ENCODE assay signal across 1 cellular context in the genomic region with DNA sequence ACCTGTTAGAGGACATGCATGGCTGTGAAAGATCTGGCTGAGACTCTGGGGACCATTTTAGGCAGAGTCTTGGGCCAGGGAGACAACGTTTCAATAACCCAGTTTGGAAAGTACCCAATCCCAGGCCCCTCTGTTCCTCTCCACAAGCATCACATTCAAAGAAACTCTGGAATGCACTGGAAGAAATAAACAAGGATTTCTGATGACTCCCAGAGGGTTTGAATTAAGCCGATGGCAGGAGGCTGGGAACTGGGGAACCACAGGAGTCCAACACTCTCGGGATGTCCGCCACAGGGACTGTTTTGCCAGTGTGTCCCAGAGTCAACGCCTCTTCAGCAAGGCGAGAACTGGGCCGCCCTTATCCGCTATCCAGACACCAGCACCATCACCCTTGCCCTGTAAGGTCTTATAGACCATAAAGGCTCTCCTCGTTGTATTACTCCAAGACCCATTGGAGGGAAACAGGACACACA.
TF ChIP-seq lines count a peak whose summit lies in the region.

No MANE protein-coding gene starts in this region.

TF ChIP-seq in H1, 55 proteins besides CTCF, POLR2A, EP300 and RAD21:
- TF ChIP-seq BRCA1 (IDR thresholded peaks at IDR 0.05; ENCODE audit: low read depth, low read length): no peak
- TF ChIP-seq EZH2 (IDR thresholded peaks at IDR 0.05; ENCODE audit: low read depth, low read length, severe bottlenecking): peak; percentile 43
